In the genomic region with DNA sequence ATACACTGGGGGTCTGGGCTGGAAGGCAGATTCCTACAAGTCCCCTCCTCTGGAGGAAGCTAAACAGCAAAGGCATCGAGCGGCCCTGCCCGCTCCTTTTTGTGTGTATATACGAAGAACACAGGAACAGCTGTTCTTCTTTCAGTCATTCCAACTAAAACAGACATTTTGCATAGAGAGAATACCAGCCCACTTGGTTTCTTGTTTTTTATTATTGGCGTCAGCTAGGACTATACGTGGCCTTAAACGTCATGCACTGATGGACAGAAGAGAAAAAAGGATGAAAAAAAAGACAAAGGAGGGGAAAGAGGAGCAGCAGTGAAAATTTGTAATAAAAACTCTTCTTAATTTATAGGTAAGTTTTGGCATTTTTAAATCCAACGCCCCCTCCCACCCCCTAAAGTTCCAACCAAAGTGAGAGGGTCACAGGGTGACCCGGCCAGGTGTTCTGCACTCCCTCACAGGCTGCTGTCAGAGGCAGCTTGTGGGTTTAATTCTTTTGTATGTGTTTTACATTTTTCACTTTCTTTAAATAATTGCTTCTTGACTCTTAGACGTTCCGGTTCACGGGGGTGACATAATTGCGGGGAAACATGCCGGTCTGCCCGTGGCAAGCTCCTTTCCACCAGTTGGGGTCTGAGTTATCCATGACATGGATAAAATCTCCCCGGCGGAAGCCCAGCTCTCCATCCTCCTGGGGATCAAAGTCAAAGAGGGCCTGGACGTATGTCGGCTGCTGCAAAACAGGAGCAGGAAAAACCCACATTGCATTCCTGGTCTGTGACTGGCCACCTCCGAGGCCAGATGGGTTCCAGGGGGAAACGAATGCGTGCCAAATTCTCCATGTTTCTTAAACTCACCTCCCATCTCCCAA, we compare ENCODE assay signal across 8 cellular contexts. TPM values are rescaled to one million over a fixed set of nuclear protein-coding genes. Genes with fewer than 3 reads are reported as not detected.
DNase-seq lines count a peak whose midpoint lies in the region; ATAC-seq, FAIRE-seq and TF ChIP-seq lines count a peak whose summit lies in the region.

No MANE protein-coding gene starts in this region.

- H3K4me3 Mint-ChIP-seq in activated CD4-positive, alpha-beta T cell treated with anti-CD3 and anti-CD28 coated beads for 36 hours = no peak overlapping the region

- TF ChIP-seq POLR2A in GM12891 (IDR thresholded peaks at IDR 0.05; ENCODE audit: low read depth, low read length) = peak; percentile 40; the same call in 1 of the 2 replicates

- H3K36me3 Mint-ChIP-seq in activated CD4-positive, alpha-beta T cell treated with anti-CD3 and anti-CD28 coated beads for 36 hours (ENCODE audit: low read depth) = peaks cover 40% of the 10 kb centered on the region

- no peaks in the 10 kb centered on the region for H3K9me3 Mint-ChIP-seq in activated CD4-positive, alpha-beta T cell treated with anti-CD3 and anti-CD28 coated beads for 36 hours (ENCODE audit: low read depth)

- DNase-seq in GM12891 (ENCODE audit: insufficient read length, low spot score) (no peak), HS-5 (ENCODE audit: low read depth) (peak; percentile 60), left kidney (ENCODE audit: low read depth, low spot score) (peak; percentile 20), T-helper 2 cell (no peak), ecto neural progenitor cell (ENCODE audit: low spot score) (no peak)
- no peak for DNase-seq in stimulated activated naive CD8-positive, alpha-beta T cell treated with anti-CD3 and anti-CD28 coated beads, Interleukin-15, Interleukin-2, amounts not matched to agents 100 U/mL and 50 U/mL, for 24 hours
- DNase-seq in activated CD4-positive, alpha-beta T cell treated with anti-CD3 and anti-CD28 coated beads for 36 hours = no peak

- CTCF ChIA-PET in activated CD4-positive, alpha-beta T cell treated with anti-CD3 and anti-CD28 coated beads for 36 hours (lab: Charles Lee) = interaction anchor here (0.9 to 4.9 kb wide), 4 partner anchors 31 to 93 kb away, joined by 3 to 70 read pairs (median 6); partner anchors contain the start of gene SLC25A19

- POLR2A ChIA-PET in activated CD4-positive, alpha-beta T cell treated with anti-CD3 and anti-CD28 coated beads for 36 hours (lab: Charles Lee) = interaction anchor here (0.7 kb wide), 1 partner anchor 23 kb away, joined by 3 read pairs; no protein-coding TSS in a partner anchor

- peak; percentile 82 for FAIRE-seq in GM12891 (lab: Jason Lieb, UNC)

- ATAC-seq in GM21447 (IDR thresholded peaks at IDR 0.05; ENCODE audit: unreplicated experiment) = peak; percentile 57
- ATAC-seq in stimulated activated naive CD8-positive, alpha-beta T cell treated with anti-CD3 and anti-CD28 coated beads, Interleukin-15, Interleukin-2, amounts not matched to agents 100 U/mL and 50 U/mL, for 24 hours = no peak
- no peak for ATAC-seq in activated CD4-positive, alpha-beta T cell treated with anti-CD3 and anti-CD28 coated beads for 36 hours

- H3K27me3 Mint-ChIP-seq in activated CD4-positive, alpha-beta T cell treated with anti-CD3 and anti-CD28 coated beads for 36 hours = no peaks in the 10 kb centered on the region

- intact Hi-C loops in activated CD4-positive, alpha-beta T cell treated with anti-CD3 and anti-CD28 coated beads for 36 hours (cut with DNase I, micrococcal nuclease) = loop anchor here in 1 of 2 experiments (5.0 kb wide), 1 partner anchor 33 kb away; the partner anchor contains the start of gene SLC25A19

- H3K4me1 Mint-ChIP-seq in activated CD4-positive, alpha-beta T cell treated with anti-CD3 and anti-CD28 coated beads for 36 hours = peaks cover 21% of the 10 kb centered on the region

- no peak overlapping the region for H3K27ac Mint-ChIP-seq in activated CD4-positive, alpha-beta T cell treated with anti-CD3 and anti-CD28 coated beads for 36 hours

TF ChIP-seq in GM12891, 5 proteins besides CTCF, POLR2A, EP300 and RAD21:
- TF ChIP-seq POLR2AphosphoS5 (IDR thresholded peaks at IDR 0.05; ENCODE audit: low read depth, low read length) (peak; percentile 43; the same call in 1 of the 2 replicates), PAX5 (IDR thresholded peaks at IDR 0.05; ENCODE audit: insufficient read depth, low read length, severe bottlenecking) (no peak), POU2F2 (IDR thresholded peaks at IDR 0.05; ENCODE audit: low read depth, low read length) (peak; percentile 87; the same call in 1 of the 2 replicates)

RNA-seq across cellular contexts. Expression of gene SLC25A19, which starts 30.8 kb away (rescaled TPM):
- polyA plus RNA-seq in GM12891 (2012; ENCODE audit: low read depth, missing spikeins) = 59.2 TPM
- total RNA-seq in activated CD4-positive, alpha-beta T cell treated with anti-CD3 and anti-CD28 coated beads for 36 hours = 10 to 100 TPM; 67.8 to 79.7 TPM

RNA-seq across cellular contexts. Expression of gene MIF4GD, which starts 49.0 kb away (rescaled TPM):
- 40.8 TPM for polyA plus RNA-seq in GM12891 (2012; ENCODE audit: low read depth, missing spikeins)
- 10 to 100 TPM; 39.0 to 39.1 TPM for total RNA-seq in activated CD4-positive, alpha-beta T cell treated with anti-CD3 and anti-CD28 coated beads for 36 hours

RNA-seq across cellular contexts. Expression of gene MRPS7, which starts 58.4 kb away (rescaled TPM):
- 67.2 TPM for polyA plus RNA-seq in GM12891 (2012; ENCODE audit: low read depth, missing spikeins)
- total RNA-seq in activated CD4-positive, alpha-beta T cell treated with anti-CD3 and anti-CD28 coated beads for 36 hours = 10 to 100 TPM; 51.4 to 63.8 TPM

RNA-seq across cellular contexts. Expression of gene GGA3, which starts 58.6 kb away (rescaled TPM):
- 48.3 TPM for polyA plus RNA-seq in GM12891 (2012; ENCODE audit: low read depth, missing spikeins)
- 10 to 100 TPM; 72.9 to 76.7 TPM for total RNA-seq in activated CD4-positive, alpha-beta T cell treated with anti-CD3 and anti-CD28 coated beads for 36 hours

Comparison
In these comparisons a context has a peak if more than half of its experiments do, and no peak if none do; other contexts are left out.
1. DNase-seq: peak in HS-5 (single experiment) and left kidney (single experiment); none in GM12891 (single experiment), T-helper 2 cell (0 of 5), stimulated activated naive CD8-positive, alpha-beta T cell treated with anti-CD3 and anti-CD28 coated beads, Interleukin-15, Interleukin-2, amounts not matched to agents 100 U/mL and 50 U/mL, for 24 hours (single experiment), activated CD4-positive, alpha-beta T cell treated with anti-CD3 and anti-CD28 coated beads for 36 hours (single experiment) and ecto neural progenitor cell (single experiment).